11 cellular contexts compared by ENCODE assay signal in the genomic region with DNA sequence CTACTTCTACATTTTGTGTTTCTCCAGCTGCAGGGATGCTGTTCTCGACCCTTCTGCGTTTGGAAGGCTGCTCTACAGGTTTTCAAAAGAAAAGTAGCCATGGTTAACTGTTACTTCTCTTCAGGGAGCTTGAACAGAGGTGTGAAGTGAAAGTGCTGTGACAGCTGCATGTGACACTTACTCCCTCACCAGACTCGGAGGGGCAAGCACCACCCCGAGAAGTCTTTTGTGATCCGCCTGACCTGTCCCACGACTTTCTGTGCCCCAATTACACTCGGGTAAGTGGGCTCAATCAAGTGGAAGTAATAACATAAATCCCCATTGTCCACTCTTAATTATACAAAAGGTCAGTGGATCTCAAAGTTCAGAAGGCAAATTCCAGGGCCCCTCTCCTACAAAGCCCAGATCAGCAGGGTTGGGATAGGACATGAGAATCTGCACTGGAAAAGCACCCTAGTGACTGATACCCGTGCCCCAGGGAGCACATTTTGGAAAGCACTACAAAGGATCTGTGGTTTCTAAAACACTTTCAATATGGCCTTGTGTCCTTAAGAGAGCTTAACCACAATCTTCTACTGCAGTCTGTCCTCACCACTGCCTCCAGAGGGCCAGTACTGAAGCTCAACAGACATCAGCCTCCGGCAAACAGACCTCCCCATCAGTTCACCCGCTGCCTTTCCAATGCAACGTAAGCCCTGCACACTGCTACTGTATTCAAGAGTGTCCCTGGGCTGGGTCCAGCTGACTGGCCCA. TPM values are rescaled to one million over a fixed set of nuclear protein-coding genes. Genes with fewer than 3 reads are reported as not detected.
DNase-seq lines count a peak whose midpoint lies in the region; ATAC-seq and TF ChIP-seq lines count a peak whose summit lies in the region.
"Had no signal": no experiment of that assay in that cellular context is flagged by ENCODE, and none has a peak within 500 bp of the region (broad histone marks: within the 10 kb centered on the region; RNA-seq: fewer than 3 reads in every experiment).

No MANE protein-coding gene starts in this region.

- H3K9me3 ChIP-seq in CD4-positive, CD25-positive, alpha-beta regulatory T cell (ENCODE audit: control insufficient read depth in 2 of 2, low read length in 2 of 2), result no peaks in the 10 kb centered on the region
- H3K9me3 ChIP-seq in HCT116 (ENCODE audit: control insufficient read depth in 1 of 2, insufficient read depth in 1 of 2, low read depth in 1 of 2, low read length in 2 of 2) (no peaks in the 10 kb centered on the region), tibial nerve (no peaks in the 10 kb centered on the region)

- H3K23ac ChIP-seq in mesendoderm (ENCODE audit: low read length), result no peak overlapping the region

- no peak overlapping the region for H4K8ac ChIP-seq in mesendoderm (ENCODE audit: low read depth, low read length)

- no peaks in the 10 kb centered on the region for H3K4me1 ChIP-seq in CD4-positive, CD25-positive, alpha-beta regulatory T cell (ENCODE audit: control insufficient read depth, insufficient read depth, low read length, poor library complexity, severe bottlenecking)
- no peaks in the 10 kb centered on the region for H3K4me1 ChIP-seq in HCT116 (ENCODE audit: control insufficient read depth in 1 of 2, insufficient read depth in 2 of 2, low read length in 2 of 2)
- H3K4me1 ChIP-seq in mesendoderm (ENCODE audit: control insufficient read depth, low read depth, low read length), result no peaks in the 10 kb centered on the region
- H3K4me1 ChIP-seq in tibial nerve, result no peaks in the 10 kb centered on the region

- RAD21 ChIA-PET in HCT116 (lab: Charles Lee; ENCODE audit: low non-redundant PET in 1 of 2, low total read pairs in 2 of 2, uncharacterized antibody in 2 of 2, unreplicated experiment in 2 of 2), result no interaction called here

- no peak overlapping the region for H2BK120ac ChIP-seq in mesendoderm (ENCODE audit: low read depth, low read length)

- no peaks in the 10 kb centered on the region for H3K27me3 ChIP-seq in CD4-positive, CD25-positive, alpha-beta regulatory T cell (ENCODE audit: control insufficient read depth, insufficient read depth, low read length)
- H3K27me3 ChIP-seq in HCT116 (ENCODE audit: insufficient read depth, low read length) (no peaks in the 10 kb centered on the region), mesendoderm (ENCODE audit: insufficient read depth, low read length, poor library complexity) (no peaks in the 10 kb centered on the region), tibial nerve (no peaks in the 10 kb centered on the region)

- no peak overlapping the region for H3K4me2 ChIP-seq in HCT116 (ENCODE audit: low read length)
- no peak overlapping the region for H3K4me2 ChIP-seq in mesendoderm (ENCODE audit: low read length)

- no peak for TF ChIP-seq POLR2A in HCT116 (IDR thresholded peaks at IDR 0.05; ENCODE audit: borderline replicate concordance, extremely low read depth, insufficient read depth, insufficient read length)
- TF ChIP-seq POLR2A in tibial nerve (IDR thresholded peaks at IDR 0.05), result no peak

- no peak overlapping the region for H3K4ac ChIP-seq in mesendoderm (ENCODE audit: low read depth, low read length)

- H2AFZ ChIP-seq in HCT116 (ENCODE audit: low read depth, low read length, poor library complexity, severe bottlenecking), result no peak overlapping the region

- TF ChIP-seq CTCF in HCT116 (IDR thresholded peaks at IDR 0.05 in 2 of 3, conservative IDR thresholded peaks at IDR 0.05 in 1 of 3; ENCODE audit: borderline replicate concordance in 1 of 3, insufficient read depth in 1 of 3, low read depth in 2 of 3, low read length in 2 of 3) (no peak), tibial nerve (IDR thresholded peaks at IDR 0.05) (no peak), WTC11 (IDR thresholded peaks at IDR 0.05) (no peak)

- H3K79me2 ChIP-seq in HCT116 (ENCODE audit: insufficient read depth, low read length), result peaks cover 26% of the 10 kb centered on the region; the same call in 1 of the 2 replicates
- no peaks in the 10 kb centered on the region for H3K79me2 ChIP-seq in mesendoderm (ENCODE audit: control insufficient read depth, insufficient read depth, low read length)

- no peak overlapping the region for H2BK5ac ChIP-seq in mesendoderm (ENCODE audit: low read length)

- no peak for TF ChIP-seq RAD21 in HCT116 (IDR thresholded peaks at IDR 0.05; ENCODE audit: low read depth)

- WGBS in mesendoderm (ENCODE audit: extremely low coverage, insufficient coverage, low lambda C conversion rate), result no CpG with 5 or more reads among the region's 11 CpGs
- WGBS in tibial nerve, 2 donors, result 44 to 56% methylated on average over 11 of the region's 11 CpGs

- H3K36me3 Mint-ChIP-seq in CD4-positive, CD25-positive, alpha-beta regulatory T cell, result peaks cover 56% of the 10 kb centered on the region
- peaks cover 60% of the 10 kb centered on the region for H3K36me3 Mint-ChIP-seq in activated naive CD8-positive, alpha-beta T cell treated with anti-CD3 and anti-CD28 coated beads, Interleukin-2, amount 50 U/mL, for 24 hours (ENCODE audit: low read depth)
- peaks cover 93% of the 10 kb centered on the region for H3K36me3 Mint-ChIP-seq in WTC11

- H3K36me3 ChIP-seq in CD4-positive, CD25-positive, alpha-beta regulatory T cell (ENCODE audit: control insufficient read depth, insufficient read depth, low read length), result peaks cover 97% of the 10 kb centered on the region
- H3K36me3 ChIP-seq in HCT116 (ENCODE audit: control insufficient read depth in 1 of 2, insufficient read depth in 2 of 2, low read length in 2 of 2) (peaks cover 68 to 71% of the 10 kb centered on the region in 2 experiments), mesendoderm (ENCODE audit: control insufficient read depth, insufficient read depth, low read length) (peaks cover 27% of the 10 kb centered on the region), tibial nerve (peaks cover 8 to 100% (median 67%) of the 10 kb centered on the region in 3 donors)

- H3K4me3 ChIP-seq in CD4-positive, CD25-positive, alpha-beta regulatory T cell (ENCODE audit: low read depth, low read length), result no peak overlapping the region
- H3K4me3 ChIP-seq in HCT116 (replicated peaks in 1 of 2; ENCODE audit: low read depth in 1 of 2, low read length in 2 of 2) (no peak overlapping the region), mesendoderm (ENCODE audit: low read length) (no peak overlapping the region), tibial nerve (no peak overlapping the region)
- H3K4me3 ChIP-seq: skin epidermis had no signal

- H4K20me1 ChIP-seq in HCT116 (ENCODE audit: insufficient read depth), result no peaks in the 10 kb centered on the region

- no peak overlapping the region for H2BK15ac ChIP-seq in mesendoderm (replicated peaks; ENCODE audit: low read depth)

- no peak for TF ChIP-seq EP300 in tibial nerve (IDR thresholded peaks at IDR 0.05)

- intact Hi-C loops in HCT116 (cut with micrococcal nuclease), result no loop called here
- intact Hi-C loops in Right ventricle myocardium inferior (cut with DNase I), result no loop called here

- H2AK5ac ChIP-seq in mesendoderm (ENCODE audit: low read length), result no peak overlapping the region

- ATAC-seq in CD4-positive, CD25-positive, alpha-beta regulatory T cell (ENCODE audit: low read depth in 2 of 2), result no peak
- peak; percentile 51 for ATAC-seq in HCT116
- ATAC-seq in activated naive CD8-positive, alpha-beta T cell treated with anti-CD3 and anti-CD28 coated beads, Interleukin-2, amount 50 U/mL, for 24 hours, result peak; percentile 23
- no peak for ATAC-seq in Right ventricle myocardium inferior
- no peak for ATAC-seq in WTC11

- no peaks in the 10 kb centered on the region for H3K79me1 ChIP-seq in mesendoderm (ENCODE audit: low read length)

- no peak for DNase-seq in CD4-positive, CD25-positive, alpha-beta regulatory T cell
- DNase-seq in HCT116 (ENCODE audit: low read depth, low spot score), result no peak
- no peak for DNase-seq in activated naive CD8-positive, alpha-beta T cell treated with anti-CD3 and anti-CD28 coated beads, Interleukin-2, amount 50 U/mL, for 24 hours
- DNase-seq in mesendoderm, result peak; percentile 10
- DNase-seq in NCI-H1092 (lab: John Stamatoyannopoulos, UW), result no peak
- DNase-seq in tibial nerve (ENCODE audit: low spot score in 2 of 2), result no peak
- DNase-seq in Right ventricle myocardium inferior (ENCODE audit: missing footprints), result no peak
- DNase-seq in WTC11 (ENCODE audit: low spot score), result no peak
- DNase-seq: activated effector memory CD4-positive, alpha-beta T cell treated with Interleukin-2 at 50 U/mL for 16 hours; DMS53 had no signal

- peak overlapping the region; percentile 54 to 86 (median 75) for H3K27ac Mint-ChIP-seq in CD4-positive, CD25-positive, alpha-beta regulatory T cell
- peak overlapping the region; percentile 45 for H3K27ac Mint-ChIP-seq in activated naive CD8-positive, alpha-beta T cell treated with anti-CD3 and anti-CD28 coated beads, Interleukin-2, amount 50 U/mL, for 24 hours
- no peak overlapping the region for H3K27ac Mint-ChIP-seq in WTC11

- no peak overlapping the region for H3K4me3 Mint-ChIP-seq in CD4-positive, CD25-positive, alpha-beta regulatory T cell
- no peak overlapping the region for H3K4me3 Mint-ChIP-seq in activated naive CD8-positive, alpha-beta T cell treated with anti-CD3 and anti-CD28 coated beads, Interleukin-2, amount 50 U/mL, for 24 hours
- no peak overlapping the region for H3K4me3 Mint-ChIP-seq in WTC11

- POLR2A ChIA-PET in HCT116 (lab: Charles Lee) (no interaction called here), WTC11 (lab: Charles Lee) (interaction anchor here (0.6 kb wide), 1 partner anchor 15 kb away, joined by 11 read pairs; no protein-coding TSS in a partner anchor)

- no peak overlapping the region for H4K5ac ChIP-seq in mesendoderm (ENCODE audit: low read length)

- H3K27me3 Mint-ChIP-seq in CD4-positive, CD25-positive, alpha-beta regulatory T cell, result no peaks in the 10 kb centered on the region
- H3K27me3 Mint-ChIP-seq in activated naive CD8-positive, alpha-beta T cell treated with anti-CD3 and anti-CD28 coated beads, Interleukin-2, amount 50 U/mL, for 24 hours, result no peaks in the 10 kb centered on the region
- H3K27me3 Mint-ChIP-seq in WTC11 (ENCODE audit: low read depth), result no peaks in the 10 kb centered on the region

- CTCF ChIA-PET in HCT116 (lab: Charles Lee) (no interaction called here), WTC11 (lab: Charles Lee) (no interaction called here)

- H3K4me1 Mint-ChIP-seq in CD4-positive, CD25-positive, alpha-beta regulatory T cell, result peaks cover 0 to 9% (median 3%) of the 10 kb centered on the region in 4 donors
- H3K4me1 Mint-ChIP-seq in activated naive CD8-positive, alpha-beta T cell treated with anti-CD3 and anti-CD28 coated beads, Interleukin-2, amount 50 U/mL, for 24 hours, result peaks cover 2% of the 10 kb centered on the region
- H3K4me1 Mint-ChIP-seq in WTC11, result no peaks in the 10 kb centered on the region

- H3K9ac ChIP-seq in HCT116 (ENCODE audit: low read length) (no peak overlapping the region), mesendoderm (ENCODE audit: low read length) (no peak overlapping the region)

- H3K18ac ChIP-seq in mesendoderm (ENCODE audit: low read length), result no peak overlapping the region

- H3K9me2 ChIP-seq in HCT116 (ENCODE audit: insufficient read depth), result no peaks in the 10 kb centered on the region

- BruUV-seq in HCT116 (replicated peaks; lab: Mats Ljungman, UMichigan), result no TSS peak

- no peaks in the 10 kb centered on the region for H3K9me3 Mint-ChIP-seq in CD4-positive, CD25-positive, alpha-beta regulatory T cell
- H3K9me3 Mint-ChIP-seq in activated naive CD8-positive, alpha-beta T cell treated with anti-CD3 and anti-CD28 coated beads, Interleukin-2, amount 50 U/mL, for 24 hours, result no peaks in the 10 kb centered on the region
- no peaks in the 10 kb centered on the region for H3K9me3 Mint-ChIP-seq in WTC11

- H3K56ac ChIP-seq in mesendoderm (ENCODE audit: low read length), result no peak overlapping the region

- no peak overlapping the region for H3K27ac ChIP-seq in CD4-positive, CD25-positive, alpha-beta regulatory T cell (ENCODE audit: insufficient read depth, low read length, poor library complexity, severe bottlenecking)
- H3K27ac ChIP-seq in HCT116 (ENCODE audit: low read depth, low read length) (no peak overlapping the region), mesendoderm (ENCODE audit: low read depth, low read length) (peak overlapping the region; percentile 25), tibial nerve (no peak overlapping the region)

RNA-seq across cellular contexts. Expression of gene FICD, which starts 11.6 kb away (rescaled TPM):
- 5.4 TPM for total RNA-seq in CD4-positive, CD25-positive, alpha-beta regulatory T cell
- polyA plus RNA-seq in CD4-positive, CD25-positive, alpha-beta regulatory T cell, result 1 to 10 TPM in 3 of 4 donors, under 1 TPM in 1; 0.79 to 4.7 (median 2.3) TPM
- 5.1 TPM for total RNA-seq in HCT116 (2021; ENCODE audit: unreplicated experiment)
- 3.5 and 6.4 TPM in 2 replicates for polyA plus RNA-seq in HCT116 (2012)
- polyA plus RNA-seq in mesendoderm (2013, experiment 1 of 2), result 2.1 TPM
- polyA plus RNA-seq in mesendoderm (2013, experiment 2 of 2), result 2.2 TPM
- total RNA-seq in tibial nerve, result 10 to 100 TPM in 1 of 4 donors, 1 to 10 TPM in 3; 4.8 to 13.2 (median 8.3) TPM
- total RNA-seq in Right ventricle myocardium inferior, result 2.9 TPM
- total RNA-seq in WTC11 (2021), result 4.4 to 6.7 TPM (median 6.3 TPM) in 3 replicates

RNA-seq across cellular contexts. Expression of gene SART3, which starts 34.3 kb away (rescaled TPM):
- 107 TPM for total RNA-seq in CD4-positive, CD25-positive, alpha-beta regulatory T cell
- polyA plus RNA-seq in CD4-positive, CD25-positive, alpha-beta regulatory T cell, result 10 to 100 TPM; 25.3 to 37.6 (median 32.2) TPM
- total RNA-seq in HCT116 (2021; ENCODE audit: unreplicated experiment) (76.1 TPM), tibial nerve (10 to 100 TPM; 51.3 to 70.1 (median 63.4) TPM), Right ventricle myocardium inferior (21.7 TPM), WTC11 (2021) (75.6 to 91.2 TPM (median 76.8 TPM) in 3 replicates)
- 44.1 and 48.3 TPM in 2 replicates for polyA plus RNA-seq in HCT116 (2012)
- polyA plus RNA-seq in mesendoderm (2013, experiment 1 of 2), result 44.4 TPM
- polyA plus RNA-seq in mesendoderm (2013, experiment 2 of 2), result 44.8 TPM

RNA-seq across cellular contexts. Expression of gene ISCU, which starts 35.7 kb away (rescaled TPM):
- 173 TPM for total RNA-seq in CD4-positive, CD25-positive, alpha-beta regulatory T cell
- polyA plus RNA-seq in CD4-positive, CD25-positive, alpha-beta regulatory T cell, result 100 to 1,000 TPM; 241 to 295 (median 260) TPM
- 89.6 TPM for total RNA-seq in HCT116 (2021; ENCODE audit: unreplicated experiment)
- polyA plus RNA-seq in HCT116 (2012), result 71.6 and 78.4 TPM in 2 replicates
- polyA plus RNA-seq in mesendoderm (2013, experiment 1 of 2), result 67.0 TPM
- 63.2 TPM for polyA plus RNA-seq in mesendoderm (2013, experiment 2 of 2)
- total RNA-seq in tibial nerve, result 100 to 1,000 TPM; 172 to 269 (median 185) TPM
- 444 TPM for total RNA-seq in Right ventricle myocardium inferior
- total RNA-seq in WTC11 (2021), result 73.8 to 85.9 TPM (median 74.2 TPM) in 3 replicates

Comparison
In these comparisons a context has a peak if more than half of its experiments do, and no peak if none do; other contexts are left out.
1. ATAC-seq: peak in HCT116 (single experiment) and activated naive CD8-positive, alpha-beta T cell treated with anti-CD3 and anti-CD28 coated beads, Interleukin-2, amount 50 U/mL, for 24 hours (single experiment); none in CD4-positive, CD25-positive, alpha-beta regulatory T cell (0 of 2), Right ventricle myocardium inferior (single experiment) and WTC11 (single experiment).